8 cellular contexts compared by ENCODE assay signal in genomic region chr9:34899535-34900158, GRCh38. TPM values are rescaled to one million over a fixed set of nuclear protein-coding genes. Genes with fewer than 3 reads are reported as not detected.
DNase-seq lines count a peak whose midpoint lies in the region; ATAC-seq, FAIRE-seq and TF ChIP-seq lines count a peak whose summit lies in the region.

No MANE protein-coding gene starts in this region.

- no peak for TF ChIP-seq POLR2A in HepG2 (IDR thresholded peaks at IDR 0.05; ENCODE audit: insufficient read depth in 1 of 2, low read depth in 2 of 2, low read length in 2 of 2)

- H3K36me3 ChIP-seq in A673 (ENCODE audit: insufficient read depth, low read length, poor library complexity, severe bottlenecking) (no peaks in the 10 kb centered on the region), HepG2 (replicated peaks in 1 of 2; ENCODE audit: control insufficient read depth in 1 of 2, insufficient read depth in 2 of 2, low read length in 2 of 2) (no peaks in the 10 kb centered on the region)

- ATAC-seq in GM18517 (IDR thresholded peaks at IDR 0.05; ENCODE audit: unreplicated experiment) (peak; percentile 84), HG03378 (IDR thresholded peaks at IDR 0.05; ENCODE audit: unreplicated experiment) (peak; percentile 74), HepG2 (peak; percentile 100)

- BruUV-seq in A673 (replicated peaks; lab: Mats Ljungman, UMichigan) (no TSS peak), HepG2 (replicated peaks; lab: Mats Ljungman, UMichigan) (no TSS peak)

- H3K9ac ChIP-seq in HepG2 (ENCODE audit: insufficient read depth, low read depth, low read length): no peak overlapping the region

- in situ Hi-C loops in HepG2 (cut with HindIII; ENCODE audit: extremely low pct_ligation_motif_present, low pct_unique_long_range_greater_than_20kb): loop anchor here (5.0 kb wide), 1 partner anchor 143 kb away; a partner anchor contains a TSS

- POLR2A ChIA-PET in A673 (lab: Charles Lee; ENCODE audit: low non-redundant PET): interaction anchor here (0.6 kb wide), 1 partner anchor 216 kb away, joined by 3 read pairs; the partner anchor contains the start of gene ATOSB
- POLR2A ChIA-PET in HepG2 (lab: Yijun Ruan, JAX): interaction anchor here (0.6 to 1.1 kb wide), 3 partner anchors 86 to 358 kb away, joined by 3 to 4 read pairs (median 3); partner anchors contain the start of gene VCP

- TF ChIP-seq EP300 in HepG2 (IDR thresholded peaks at IDR 0.05; ENCODE audit: low read depth in 2 of 2, low read length in 2 of 2) (no peak), HepG2 (CRISPR knock-in tag; IDR thresholded peaks at IDR 0.05; ENCODE audit: borderline replicate concordance) (no peak)

- 21% methylated on average over 7 of the region's 7 CpGs for WGBS in HepG2 (ENCODE audit: low lambda C conversion rate)

- TF ChIP-seq CTCF in A673 (conservative IDR thresholded peaks at IDR 0.05; ENCODE audit: low read depth, low read length) (peak; percentile 84), coronary artery (IDR thresholded peaks at IDR 0.05) (peak; percentile 81), HepG2 (CRISPR knock-in tag; IDR thresholded peaks at IDR 0.05) (peak; percentile 91)

- H3K4me3 ChIP-seq in A673 (ENCODE audit: low read depth, low read length, poor library complexity, severe bottlenecking): no peak overlapping the region
- no peak overlapping the region for H3K4me3 ChIP-seq in coronary artery
- H3K4me3 ChIP-seq in HepG2 (replicated peaks in 1 of 3; ENCODE audit: insufficient read depth in 1 of 3, low read depth in 2 of 3, low read length in 3 of 3): no peak overlapping the region

- no peaks in the 10 kb centered on the region for H3K79me2 ChIP-seq in HepG2 (ENCODE audit: insufficient read depth, low read length)

- no peak overlapping the region for H3K27ac ChIP-seq in A673 (ENCODE audit: low read depth, low read length, poor library complexity, severe bottlenecking)
- no peak overlapping the region for H3K27ac ChIP-seq in coronary artery
- no peak overlapping the region for H3K27ac ChIP-seq in HepG2 (ENCODE audit: extremely low read length, insufficient read depth, low read length)

- DNase-seq in A673 (ENCODE audit: low spot score) (peak; percentile 85), NCI-H69 (lab: John Stamatoyannopoulos, UW) (peak; percentile 72), coronary artery (ENCODE audit: low spot score) (no peak), HepG2 (ENCODE audit: low spot score) (peak; percentile 62)
- DNase-seq in activated CD4-positive, alpha-beta T cell treated with anti-CD3 and anti-CD28 coated beads for 48 hours: peak; percentile 86
- peak; percentile 44 to 70 (median 54) for DNase-seq in stimulated activated CD4-positive, alpha-beta T cell treated with anti-CD3 and anti-CD28 coated beads, TNF-alpha, amount 100 ng/mL, for 1 hour (ENCODE audit: low read depth in 3 of 3, low spot score in 1 of 3)

- H3K9me3 ChIP-seq in A673 (ENCODE audit: low read depth, low read length, poor library complexity, severe bottlenecking): no peaks in the 10 kb centered on the region
- H3K9me3 ChIP-seq in HepG2 (ENCODE audit: low read length): no peaks in the 10 kb centered on the region

- H3K4me1 ChIP-seq in A673 (ENCODE audit: insufficient read depth, low read length, poor library complexity, severe bottlenecking) (no peaks in the 10 kb centered on the region), HepG2 (ENCODE audit: insufficient read depth, low read length) (no peaks in the 10 kb centered on the region)

- no peak overlapping the region for H3K4me2 ChIP-seq in HepG2 (ENCODE audit: low read depth, low read length)

- H4K20me1 ChIP-seq in HepG2 (ENCODE audit: insufficient read depth, low read length): no peaks in the 10 kb centered on the region

- H2AFZ ChIP-seq in HepG2 (ENCODE audit: low read length): no peak overlapping the region

- H3K27me3 ChIP-seq in A673 (replicated peaks; ENCODE audit: insufficient read depth, low read depth, low read length, poor library complexity) (peaks cover 42% of the 10 kb centered on the region), HepG2 (ENCODE audit: control insufficient read depth in 1 of 2, insufficient read depth in 2 of 2, low read length in 2 of 2) (no peaks in the 10 kb centered on the region; a peak in 2 of 5 replicates)

- TF ChIP-seq RAD21 in HepG2 (CRISPR knock-in tag; IDR thresholded peaks at IDR 0.05): peak; percentile 87

- peak; percentile 81 for FAIRE-seq in HepG2 (lab: Jason Lieb, UNC)

- CTCF ChIA-PET in A673 (lab: Charles Lee) (interaction anchor here (0.5 to 2.5 kb wide), 20 partner anchors 10 to 916 kb away, joined by 3 to 61 read pairs (median 5); partner anchors contain the start of genes DNAJB5, FANCG, PIGO and STOML2), HepG2 (lab: Yijun Ruan, JAX; ENCODE audit: low intra/inter-chr PET ratio, low total read pairs) (interaction anchor here (0.7 to 1.7 kb wide), 5 partner anchors 85 to 577 kb away, joined by 3 to 19 read pairs (median 10); partner anchors contain the start of gene PIGO)

- intact Hi-C loops in A673 (cut with micrococcal nuclease; ENCODE audit: unreplicated experiment): loop anchor here (1.0 to 5.0 kb wide), 5 partner anchors 85 to 578 kb away; partner anchors contain the start of gene PIGO
- intact Hi-C loops in HepG2 (cut with micrococcal nuclease; ENCODE audit: unreplicated experiment): loop anchor here (1.0 to 10.0 kb wide), 4 partner anchors 95 to 575 kb away; partner anchors contain the start of gene PIGO

TF ChIP-seq in HepG2, 621 proteins besides CTCF, POLR2A, EP300 and RAD21 (continues in another document):
- TF ChIP-seq ARNT2 (CRISPR knock-in tag; IDR thresholded peaks at IDR 0.05; ENCODE audit: low read depth) (no peak), ZNF564 (CRISPR knock-in tag; IDR thresholded peaks at IDR 0.05) (no peak), ZNF574 (CRISPR knock-in tag; IDR thresholded peaks at IDR 0.05) (peak; percentile 34; the same call in 1 of the 2 replicates), ZFX (CRISPR knock-in tag; IDR thresholded peaks at IDR 0.05; ENCODE audit: low read depth) (no peak), ONECUT2 (CRISPR knock-in tag; IDR thresholded peaks at IDR 0.05) (no peak)

RNA-seq across cellular contexts. Expression of gene PHF24, which starts 58.4 kb away (rescaled TPM):
- total RNA-seq in A673 (2021): 0.11 and 0.13 TPM in 2 replicates
- not detected in 2 replicates for total RNA-seq in HepG2 (2016; rRNA removed; fragmentation: Illumina TruSeq; extraction: Trizol)
- not detected in 2 replicates for total RNA-seq in HepG2 (2016; cell fraction: cytosol; rRNA removed; fragmentation: Illumina TruSeq; extraction: Trizol; ENCODE audit: low read depth)
- total RNA-seq in HepG2 (2016; cell fraction: insoluble cytoplasmic fraction; rRNA removed; fragmentation: Illumina TruSeq; extraction: Trizol): not detected in 2 replicates
- total RNA-seq in HepG2 (2016; cell fraction: membrane; rRNA removed; fragmentation: Illumina TruSeq; extraction: Trizol): not detected in 2 replicates
- not detected in 2 replicates for total RNA-seq in HepG2 (2016; cell fraction: nucleus; rRNA removed; fragmentation: Illumina TruSeq; extraction: Trizol)
- 0.05 TPM in 1 of 2 replicates, not detected in the other for polyA plus RNA-seq in HepG2 (2011; rRNA removed)
- polyA plus RNA-seq in HepG2 (2011; cell fraction: cytosol; rRNA removed): not detected in 2 replicates
- polyA plus RNA-seq in HepG2 (2011; cell fraction: nucleus; rRNA removed): not detected in 2 replicates
- not detected in 2 replicates for polyA plus RNA-seq in HepG2 (2012)
- polyA plus RNA-seq in HepG2 (2016; cell fraction: cytosol; fragmentation: Illumina TruSeq; extraction: Trizol; ENCODE audit: low read depth): not detected in 2 replicates
- not detected in 2 replicates for polyA plus RNA-seq in HepG2 (2016; cell fraction: insoluble cytoplasmic fraction; fragmentation: Illumina TruSeq; extraction: Trizol; ENCODE audit: low read depth)
- not detected in 2 replicates for polyA plus RNA-seq in HepG2 (2016; cell fraction: membrane; fragmentation: Illumina TruSeq; extraction: Trizol; ENCODE audit: low read depth)
- not detected in 2 replicates for polyA plus RNA-seq in HepG2 (2016; cell fraction: nucleus; fragmentation: Illumina TruSeq; extraction: Trizol; ENCODE audit: insufficient read depth, low read depth)
- 0.10 TPM in 1 of 2 replicates, not detected in the other for polyA minus RNA-seq in HepG2 (2011; rRNA and poly(A)+ RNA removed; ENCODE audit: low replicate concordance)
- not detected in 2 replicates for polyA minus RNA-seq in HepG2 (2011; cell fraction: cytosol; rRNA and poly(A)+ RNA removed)
- not detected in 2 replicates for polyA minus RNA-seq in HepG2 (2011; cell fraction: nucleus; rRNA and poly(A)+ RNA removed)
